Comparison of ENCODE assay signal across 1 cellular context in genomic region chr12:54279227-54279631, GRCh38.
TF ChIP-seq lines count a peak whose summit lies in the region.

No MANE protein-coding gene starts in this region.

TF ChIP-seq in endothelial cell of umbilical vein, 7 proteins besides CTCF, POLR2A, EP300 and RAD21:
- no peak for TF ChIP-seq FOS (IDR thresholded peaks at IDR 0.05; ENCODE audit: borderline replicate concordance, insufficient read depth, low read length)
- no peak for TF ChIP-seq MYC (IDR thresholded peaks at IDR 0.05; ENCODE audit: low read depth, low read length)
- TF ChIP-seq, protein P1, sequence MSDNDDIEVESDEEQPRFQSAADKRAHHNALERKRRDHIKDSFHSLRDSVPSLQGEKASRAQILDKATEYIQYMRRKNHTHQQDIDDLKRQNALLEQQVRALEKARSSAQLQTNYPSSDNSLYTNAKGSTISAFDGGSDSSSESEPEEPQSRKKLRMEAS (IDR thresholded peaks at IDR 0.05; ENCODE audit: insufficient read depth, insufficient read length) = no peak
- TF ChIP-seq POLR2AphosphoS5 (IDR thresholded peaks at IDR 0.05; ENCODE audit: insufficient read depth, low read depth, low read length) = no peak
- TF ChIP-seq JUN (IDR thresholded peaks at IDR 0.05; ENCODE audit: borderline replicate concordance, insufficient read depth, insufficient read length, low read depth) = no peak
- no peak for TF ChIP-seq GATA2 (IDR thresholded peaks at IDR 0.05; ENCODE audit: insufficient read depth, insufficient read length, low read depth, low read length)
